ENCODE assay signal across 31 cellular contexts in genomic region chr18:59340312-59340711, GRCh38. TPM values are rescaled to one million over a fixed set of nuclear protein-coding genes. Genes with fewer than 3 reads are reported as not detected.
"Had no signal": no experiment of that assay in that cellular context is flagged by ENCODE, and none has a peak within 500 bp of the region (broad histone marks: within the 10 kb centered on the region; RNA-seq: fewer than 3 reads in every experiment).

No MANE protein-coding gene starts in this region.

- H3K4me3 ChIP-seq: ascending aorta, body of pancreas, SJCRH30 had no signal

- DNase-seq: activated CD4-positive, alpha-beta memory T cell treated with anti-CD3 and anti-CD28 coated beads for 36 hours; activated CD4-positive, alpha-beta T cell treated with anti-CD3 and anti-CD28 coated beads, Interleukin-2, amount 10 ng/mL, durations not matched to agents 7 days and 5 days; activated CD4-positive, CD25-positive, alpha-beta regulatory T cell treated with anti-CD3 and anti-CD28 coated beads, Interleukin-2, amount 50 U/mL, for 72 hours; activated CD8-positive, alpha-beta memory T cell treated with anti-CD3 and anti-CD28 coated beads, Interleukin-2, amount 50 U/mL, for 4 hours; activated gamma-delta T cell treated with Interleukin-2 at 50 U/mL for 16 hours; activated naive CD4-positive, alpha-beta T cell treated with anti-CD3 and anti-CD28 coated beads, Interleukin-2, amount 10 ng/mL, durations not matched to agents 7 days and 5 days; activated T-cell treated with anti-CD3 and anti-CD28 coated beads, Interleukin-2, amount 50 U/mL, for 1 hour; amniotic stem cell; body of pancreas; IMR-90; Kasumi-1; KBM-7; NCI-H1092; NCI-H1417; NCI-H1930; NCI-H2171; NCI-H2227 treated with DMSO at 0.1 percent for 48 hours; NCI-H446 treated with DMSO at 0.1 percent for 48 hours; NCI-H524 treated with DMSO at 0.1 percent for 48 hours; NCI-H774; NK-92 treated with Interleukin-12 subunit alpha and Interleukin-12 subunit beta, amount 100 ng/mL, for 24 hours; OCI-M1; RPMI8226; SJCRH30; SK-N-SH had no signal

- H3K27ac Mint-ChIP-seq: activated CD4-positive, alpha-beta memory T cell treated with anti-CD3 and anti-CD28 coated beads for 36 hours had no signal

- H3K27me3 ChIP-seq: ascending aorta, body of pancreas, SJCRH30 had no signal

- ATAC-seq: body of pancreas, Panc1, Right ventricle myocardium inferior had no signal

- H3K27me3 Mint-ChIP-seq: activated CD4-positive, alpha-beta memory T cell treated with anti-CD3 and anti-CD28 coated beads for 36 hours; activated CD4-positive, alpha-beta T cell treated with anti-CD3 and anti-CD28 coated beads, Interleukin-2, amount 10 ng/mL, durations not matched to agents 7 days and 5 days; activated naive CD4-positive, alpha-beta T cell treated with anti-CD3 and anti-CD28 coated beads, Interleukin-2, amount 10 ng/mL, durations not matched to agents 7 days and 5 days; central memory CD8-positive, alpha-beta T cell had no signal

- H3K4me3 Mint-ChIP-seq: activated CD4-positive, alpha-beta memory T cell treated with anti-CD3 and anti-CD28 coated beads for 36 hours; activated CD4-positive, alpha-beta T cell treated with anti-CD3 and anti-CD28 coated beads, Interleukin-2, amount 10 ng/mL, durations not matched to agents 7 days and 5 days; activated naive CD4-positive, alpha-beta T cell treated with anti-CD3 and anti-CD28 coated beads, Interleukin-2, amount 10 ng/mL, durations not matched to agents 7 days and 5 days; central memory CD8-positive, alpha-beta T cell had no signal

- H3K4me1 ChIP-seq: ascending aorta, SJCRH30 had no signal

- H3K27ac ChIP-seq: ascending aorta, body of pancreas, SJCRH30 had no signal

- H3K9me3 ChIP-seq: SJCRH30, SK-N-SH had no signal

RNA-seq across cellular contexts. Expression of gene CPLX4, which starts 21.9 kb away (rescaled TPM):
- total RNA-seq: activated CD4-positive, alpha-beta memory T cell treated with anti-CD3 and anti-CD28 coated beads for 36 hours; activated CD4-positive, alpha-beta T cell treated with anti-CD3 and anti-CD28 coated beads, Interleukin-2, amount 10 ng/mL, durations not matched to agents 7 days and 5 days; activated T-helper 2 cell treated with anti-CD3 and anti-CD28 coated beads, Interferon-gamma antibody, Interleukin-2, Interleukin-4, amounts not matched to agents 10 μg/mL and 5 μg/mL and 100 μg/mL, durations not matched to agents 14 hours and 24 hours and 36 hours; ascending aorta; body of pancreas; IMR-90; Right ventricle myocardium inferior; SJCRH30; T-helper 1 cell treated with Interleukin-12 subunit alpha and Interleukin-12 subunit beta and Interleukin-4 antibody, amounts not matched to agents 30 ng/mL and 1 ng/mL, for 36 hours had no signal
- polyA plus RNA-seq: IMR-90, SK-N-SH had no signal
